In the genomic region with DNA sequence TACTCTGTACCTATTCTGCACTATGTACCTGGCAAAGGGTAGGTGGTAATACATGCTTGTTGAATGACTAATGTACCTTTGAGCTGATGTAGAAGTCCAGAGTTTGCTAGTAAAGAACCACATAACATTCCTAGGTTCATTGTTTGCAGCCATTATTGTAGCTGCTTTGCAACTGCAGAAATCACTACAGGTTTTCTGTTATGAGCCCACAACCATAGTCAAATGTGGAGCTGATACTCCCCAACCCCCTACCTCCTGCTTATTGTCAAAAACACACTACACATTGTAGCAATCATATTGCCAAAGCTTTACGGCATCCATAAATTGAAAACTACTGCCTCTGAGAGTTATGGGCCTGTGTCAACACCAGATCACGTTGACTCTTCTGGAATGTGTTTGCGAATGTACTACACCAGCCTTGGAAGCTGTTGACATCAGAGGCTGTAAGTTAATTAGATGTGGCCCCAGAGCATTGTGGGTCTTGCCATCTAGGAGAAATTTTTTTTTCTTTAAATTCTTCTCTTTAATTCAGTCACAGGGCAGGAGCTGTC, we compare ENCODE assay signal across 1 cellular context.
TF ChIP-seq lines count a peak whose summit lies in the region.

No MANE protein-coding gene starts in this region.

TF ChIP-seq in HepG2, 621 proteins besides CTCF, POLR2A, EP300 and RAD21 (continued from another document):
- TF ChIP-seq ZFX (CRISPR knock-in tag; IDR thresholded peaks at IDR 0.05; ENCODE audit: low read depth) (peak; percentile 51; the same call in 1 of the 2 replicates), BORCS8-MEF2B (CRISPR knock-in tag; IDR thresholded peaks at IDR 0.05) (no peak), ZNF878 (CRISPR knock-in tag; IDR thresholded peaks at IDR 0.05) (no peak), ZSCAN31 (CRISPR knock-in tag; IDR thresholded peaks at IDR 0.05; ENCODE audit: low read depth) (no peak), NFKB2 (CRISPR knock-in tag; IDR thresholded peaks at IDR 0.05; ENCODE audit: borderline replicate concordance) (no peak), ASH2L (IDR thresholded peaks at IDR 0.05; ENCODE audit: insufficient read length, low read depth, low read length) (peak; percentile 99), ZNF850 (CRISPR knock-in tag; conservative IDR thresholded peaks at IDR 0.05) (no peak), FOXA1 (IDR thresholded peaks at IDR 0.05) (peak; percentile 55; the same call in 1 of the 2 replicates), FOXA1 (CRISPR knock-in tag; IDR thresholded peaks at IDR 0.05) (peak; percentile 87), DMAP1 (CRISPR knock-in tag; IDR thresholded peaks at IDR 0.05) (0 out of 2 replicates have a peak, but pooled peaks have one; percentile 36), ZMYM4 (CRISPR knock-in tag; IDR thresholded peaks at IDR 0.05) (no peak), SRF (IDR thresholded peaks at IDR 0.05; ENCODE audit: low read depth, low read length) (no peak), ARID3A (IDR thresholded peaks at IDR 0.05; ENCODE audit: low read depth, low read length) (peak; percentile 18; the same call in 1 of the 2 replicates), ZNF724P (CRISPR knock-in tag; IDR thresholded peaks at IDR 0.05; ENCODE audit: borderline replicate concordance) (no peak), JUN (CRISPR knock-in tag; IDR thresholded peaks at IDR 0.05) (peak; percentile 86), ZSCAN22 (CRISPR knock-in tag; IDR thresholded peaks at IDR 0.05) (no peak), SOX5 (CRISPR knock-in tag; IDR thresholded peaks at IDR 0.05; ENCODE audit: borderline replicate concordance) (peak; percentile 63; the same call in 1 of the 2 replicates), PRPF4 (IDR thresholded peaks at IDR 0.05; ENCODE audit: low read depth, low read length, poor library complexity, severe bottlenecking) (no peak), SAP130 (CRISPR knock-in tag; IDR thresholded peaks at IDR 0.05; ENCODE audit: low read depth) (0 out of 2 replicates have a peak, but pooled peaks have one; percentile 13), JUND (CRISPR knock-in tag; IDR thresholded peaks at IDR 0.05) (0 out of 2 replicates have a peak, but pooled peaks have one; percentile 27), BCL6 (CRISPR knock-in tag; IDR thresholded peaks at IDR 0.05) (0 out of 2 replicates have a peak, but pooled peaks have one; percentile 15), ARNT (IDR thresholded peaks at IDR 0.05) (no peak), ZNF839 (CRISPR knock-in tag; IDR thresholded peaks at IDR 0.05; ENCODE audit: borderline replicate concordance) (no peak), PHF5A (CRISPR knock-in tag; IDR thresholded peaks at IDR 0.05; ENCODE audit: low read depth, unreplicated experiment) (peak; percentile 48)
- TF ChIP-seq, protein P1, sequence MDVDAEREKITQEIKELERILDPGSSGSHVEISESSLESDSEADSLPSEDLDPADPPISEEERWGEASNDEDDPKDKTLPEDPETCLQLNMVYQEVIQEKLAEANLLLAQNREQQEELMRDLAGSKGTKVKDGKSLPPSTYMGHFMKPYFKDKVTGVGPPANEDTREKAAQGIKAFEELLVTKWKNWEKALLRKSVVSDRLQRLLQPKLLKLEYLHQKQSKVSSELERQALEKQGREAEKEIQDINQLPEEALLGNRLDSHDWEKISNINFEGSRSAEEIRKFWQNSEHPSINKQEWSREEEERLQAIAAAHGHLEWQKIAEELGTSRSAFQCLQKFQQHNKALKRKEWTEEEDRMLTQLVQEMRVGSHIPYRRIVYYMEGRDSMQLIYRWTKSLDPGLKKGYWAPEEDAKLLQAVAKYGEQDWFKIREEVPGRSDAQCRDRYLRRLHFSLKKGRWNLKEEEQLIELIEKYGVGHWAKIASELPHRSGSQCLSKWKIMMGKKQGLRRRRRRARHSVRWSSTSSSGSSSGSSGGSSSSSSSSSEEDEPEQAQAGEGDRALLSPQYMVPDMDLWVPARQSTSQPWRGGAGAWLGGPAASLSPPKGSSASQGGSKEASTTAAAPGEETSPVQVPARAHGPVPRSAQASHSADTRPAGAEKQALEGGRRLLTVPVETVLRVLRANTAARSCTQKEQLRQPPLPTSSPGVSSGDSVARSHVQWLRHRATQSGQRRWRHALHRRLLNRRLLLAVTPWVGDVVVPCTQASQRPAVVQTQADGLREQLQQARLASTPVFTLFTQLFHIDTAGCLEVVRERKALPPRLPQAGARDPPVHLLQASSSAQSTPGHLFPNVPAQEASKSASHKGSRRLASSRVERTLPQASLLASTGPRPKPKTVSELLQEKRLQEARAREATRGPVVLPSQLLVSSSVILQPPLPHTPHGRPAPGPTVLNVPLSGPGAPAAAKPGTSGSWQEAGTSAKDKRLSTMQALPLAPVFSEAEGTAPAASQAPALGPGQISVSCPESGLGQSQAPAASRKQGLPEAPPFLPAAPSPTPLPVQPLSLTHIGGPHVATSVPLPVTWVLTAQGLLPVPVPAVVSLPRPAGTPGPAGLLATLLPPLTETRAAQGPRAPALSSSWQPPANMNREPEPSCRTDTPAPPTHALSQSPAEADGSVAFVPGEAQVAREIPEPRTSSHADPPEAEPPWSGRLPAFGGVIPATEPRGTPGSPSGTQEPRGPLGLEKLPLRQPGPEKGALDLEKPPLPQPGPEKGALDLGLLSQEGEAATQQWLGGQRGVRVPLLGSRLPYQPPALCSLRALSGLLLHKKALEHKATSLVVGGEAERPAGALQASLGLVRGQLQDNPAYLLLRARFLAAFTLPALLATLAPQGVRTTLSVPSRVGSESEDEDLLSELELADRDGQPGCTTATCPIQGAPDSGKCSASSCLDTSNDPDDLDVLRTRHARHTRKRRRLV (CRISPR knock-in tag; IDR thresholded peaks at IDR 0.05), result peak; percentile 97
- TF ChIP-seq, protein P2, sequence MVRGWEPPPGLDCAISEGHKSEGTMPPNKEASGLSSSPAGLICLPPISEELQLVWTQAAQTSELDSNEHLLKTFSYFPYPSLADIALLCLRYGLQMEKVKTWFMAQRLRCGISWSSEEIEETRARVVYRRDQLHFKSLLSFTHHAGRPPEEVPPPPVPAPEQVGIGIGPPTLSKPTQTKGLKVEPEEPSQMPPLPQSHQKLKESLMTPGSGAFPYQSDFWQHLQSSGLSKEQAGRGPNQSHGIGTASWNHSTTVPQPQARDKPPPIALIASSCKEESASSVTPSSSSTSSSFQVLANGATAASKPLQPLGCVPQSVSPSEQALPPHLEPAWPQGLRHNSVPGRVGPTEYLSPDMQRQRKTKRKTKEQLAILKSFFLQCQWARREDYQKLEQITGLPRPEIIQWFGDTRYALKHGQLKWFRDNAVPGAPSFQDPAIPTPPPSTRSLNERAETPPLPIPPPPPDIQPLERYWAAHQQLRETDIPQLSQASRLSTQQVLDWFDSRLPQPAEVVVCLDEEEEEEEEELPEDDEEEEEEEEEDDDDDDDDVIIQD (CRISPR knock-in tag; IDR thresholded peaks at IDR 0.05; ENCODE audit: low read depth), result peak; percentile 62; the same call in 1 of the 2 replicates
